1 cellular context compared by ENCODE assay signal in the genomic region with DNA sequence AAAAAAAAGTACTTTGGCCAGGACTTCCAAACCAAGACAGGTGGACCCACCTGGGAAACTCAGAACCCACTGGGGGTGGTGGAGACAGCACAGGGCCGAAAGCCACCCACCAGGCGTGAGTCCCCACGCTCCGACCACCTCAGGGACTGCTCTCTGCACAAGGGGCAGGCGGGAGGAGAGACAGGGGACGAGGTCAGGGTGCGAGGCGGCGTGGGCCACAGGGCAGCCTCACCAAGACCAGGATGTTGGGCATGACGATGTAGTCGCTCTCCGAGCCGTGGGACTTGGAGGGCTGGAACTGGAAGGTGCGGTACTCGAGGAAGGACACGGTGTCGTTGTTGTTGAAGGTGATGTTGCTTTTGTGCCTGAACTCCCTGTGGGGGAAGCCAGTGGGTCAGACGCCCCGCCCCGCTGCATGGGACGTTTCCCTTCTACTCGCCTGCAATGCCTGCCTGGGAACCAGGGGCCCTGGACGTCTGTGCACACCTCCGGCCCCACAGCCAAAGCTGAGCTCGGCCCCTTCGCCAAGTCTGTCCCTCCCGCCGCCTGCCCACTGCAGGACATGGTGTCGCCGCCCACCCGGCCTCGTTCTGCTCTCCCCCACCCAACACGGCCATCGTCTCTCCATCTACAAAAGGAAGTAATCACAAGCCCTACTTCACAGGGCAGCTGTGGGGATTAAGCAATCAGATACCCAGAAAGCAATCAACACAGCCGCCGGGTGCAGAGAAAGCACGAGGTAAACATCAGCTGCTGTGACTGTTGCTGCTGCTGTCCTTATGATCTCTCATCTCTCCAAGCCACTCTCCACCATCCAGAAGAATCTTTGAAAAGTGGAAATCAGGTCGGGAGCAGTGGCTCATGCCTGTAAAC.
TF ChIP-seq lines count a peak whose summit lies in the region.

No MANE protein-coding gene starts in this region.

TF ChIP-seq in H1, 55 proteins besides CTCF, POLR2A, EP300 and RAD21 (continued from another document):
- no peak for TF ChIP-seq CHD7 (IDR thresholded peaks at IDR 0.05; ENCODE audit: insufficient replicate concordance, low read length)
- no peak for TF ChIP-seq SP2 (IDR thresholded peaks at IDR 0.05; ENCODE audit: low read length)
- no peak for TF ChIP-seq CHD2 (IDR thresholded peaks at IDR 0.05; ENCODE audit: low read length)
